In genomic region chr12:18634382-18634781, GRCh38 we compare ENCODE assay signal across 40 cellular contexts.
"Had no signal": no experiment of that assay in that cellular context is flagged by ENCODE, and none has a peak within 500 bp of the region (broad histone marks: within the 10 kb centered on the region; RNA-seq: fewer than 3 reads in every experiment).

No MANE protein-coding gene starts in this region.

- H3K4me1 ChIP-seq: adrenal gland, ascending aorta, body of pancreas, breast epithelium had no signal

- H3K4me3 ChIP-seq: adrenal gland, ascending aorta, body of pancreas, breast epithelium, cardiac muscle cell had no signal

- ATAC-seq: activated naive CD4-positive, alpha-beta T cell treated with anti-CD3 and anti-CD28 coated beads, Interleukin-2, amount 50 U/mL, for 72 hours; activated naive CD8-positive, alpha-beta T cell treated with anti-CD3 and anti-CD28 coated beads, Interleukin-2, amount 50 U/mL, for 24 hours; activated T-cell treated with anti-CD3 and anti-CD28 coated beads, Interleukin-2, amount 50 U/mL, for 4 hours; activated T-cell treated with anti-CD3 and anti-CD28 coated beads, Interleukin-2, amount 50 U/mL, for 72 hours; activated T-helper 17 cell treated with anti-CD3 and anti-CD28 coated beads, Interleukin-2, amount 50 U/mL, for 72 hours; body of pancreas had no signal

- H3K4me3 Mint-ChIP-seq: activated naive CD4-positive, alpha-beta T cell treated with anti-CD3 and anti-CD28 coated beads for 36 hours; activated naive CD4-positive, alpha-beta T cell treated with anti-CD3 and anti-CD28 coated beads, Interleukin-2, amount 10 ng/mL, durations not matched to agents 7 days and 5 days; activated naive CD4-positive, alpha-beta T cell treated with anti-CD3 and anti-CD28 coated beads, Interleukin-2, amount 50 U/mL, for 24 hours; activated naive CD8-positive, alpha-beta T cell; activated naive CD8-positive, alpha-beta T cell treated with anti-CD3 and anti-CD28 coated beads for 36 hours; activated naive CD8-positive, alpha-beta T cell treated with anti-CD3 and anti-CD28 coated beads, Interleukin-2, amount 10 ng/mL, durations not matched to agents 7 days and 5 days; activated naive CD8-positive, alpha-beta T cell treated with anti-CD3 and anti-CD28 coated beads, Interleukin-2, amount 50 U/mL, for 24 hours; activated T-cell treated with anti-CD3 and anti-CD28 coated beads, Interleukin-2, amount 50 U/mL, for 24 hours; activated T-cell treated with anti-CD3 and anti-CD28 coated beads, Interleukin-2, amount 50 U/mL, for 4 hours; activated T-cell treated with anti-CD3 and anti-CD28 coated beads, Interleukin-2, amount 50 U/mL, for 72 hours; activated T-helper 1 cell treated with anti-CD3 and anti-CD28 coated beads, Interleukin-12 subunit alpha, Interleukin-12 subunit beta, Interleukin-2, Interleukin-4 antibody, amounts not matched to agents 30 ng/mL and 10 ng/mL and 1 ng/mL, durations not matched to agents 14 hours and 24 hours and 36 hours; activated T-helper 17 cell treated with anti-CD3 and anti-CD28 coated beads, Interleukin-2, amount 50 U/mL, for 72 hours; brain; central memory CD8-positive, alpha-beta T cell had no signal

- H3K36me3 Mint-ChIP-seq: activated naive CD4-positive, alpha-beta T cell treated with anti-CD3 and anti-CD28 coated beads, Interleukin-2, amount 10 ng/mL, durations not matched to agents 7 days and 5 days; activated naive CD4-positive, alpha-beta T cell treated with anti-CD3 and anti-CD28 coated beads, Interleukin-2, amount 50 U/mL, for 24 hours; activated naive CD4-positive, alpha-beta T cell treated with anti-CD3 and anti-CD28 coated beads, Interleukin-2, amount 50 U/mL, for 72 hours; activated naive CD8-positive, alpha-beta T cell; activated naive CD8-positive, alpha-beta T cell treated with anti-CD3 and anti-CD28 coated beads for 36 hours; activated naive CD8-positive, alpha-beta T cell treated with anti-CD3 and anti-CD28 coated beads, Interleukin-2, amount 10 ng/mL, durations not matched to agents 7 days and 5 days; brain had no signal

- H3K27ac ChIP-seq: adrenal gland, ascending aorta, body of pancreas, brain microvascular endothelial cell, breast epithelium, cardiac muscle cell had no signal

- H3K27me3 ChIP-seq: adrenal gland, ascending aorta, body of pancreas, brain microvascular endothelial cell, breast epithelium, cardiac muscle cell had no signal

- H3K9me3 ChIP-seq: adrenal gland, ascending aorta, body of pancreas, breast epithelium had no signal

- H3K27ac Mint-ChIP-seq: activated naive CD4-positive, alpha-beta T cell treated with anti-CD3 and anti-CD28 coated beads for 36 hours; activated naive CD4-positive, alpha-beta T cell treated with anti-CD3 and anti-CD28 coated beads, Interleukin-2, amount 10 ng/mL, durations not matched to agents 7 days and 5 days; activated naive CD4-positive, alpha-beta T cell treated with anti-CD3 and anti-CD28 coated beads, Interleukin-2, amount 50 U/mL, for 24 hours; activated naive CD4-positive, alpha-beta T cell treated with anti-CD3 and anti-CD28 coated beads, Interleukin-2, amount 50 U/mL, for 72 hours; activated naive CD8-positive, alpha-beta T cell; activated naive CD8-positive, alpha-beta T cell treated with anti-CD3 and anti-CD28 coated beads for 36 hours; activated naive CD8-positive, alpha-beta T cell treated with anti-CD3 and anti-CD28 coated beads, Interleukin-2, amount 10 ng/mL, durations not matched to agents 7 days and 5 days; activated naive CD8-positive, alpha-beta T cell treated with anti-CD3 and anti-CD28 coated beads, Interleukin-2, amount 50 U/mL, for 24 hours; activated T-cell treated with anti-CD3 and anti-CD28 coated beads, Interleukin-2, amount 50 U/mL, for 24 hours; activated T-cell treated with anti-CD3 and anti-CD28 coated beads, Interleukin-2, amount 50 U/mL, for 72 hours; activated T-helper 17 cell treated with anti-CD3 and anti-CD28 coated beads, Interleukin-2, amount 50 U/mL, for 72 hours; activated T-helper 2 cell treated with anti-CD3 and anti-CD28 coated beads, Interferon-gamma antibody, Interleukin-2, Interleukin-4, amounts not matched to agents 10 μg/mL and 5 μg/mL and 100 μg/mL, durations not matched to agents 14 hours and 24 hours and 36 hours; brain had no signal

- H3K36me3 ChIP-seq: adrenal gland, ascending aorta, brain microvascular endothelial cell, breast epithelium, cardiac muscle cell had no signal

- H3K4me1 Mint-ChIP-seq: activated naive CD4-positive, alpha-beta T cell treated with anti-CD3 and anti-CD28 coated beads, Interleukin-2, amount 10 ng/mL, durations not matched to agents 7 days and 5 days; activated naive CD4-positive, alpha-beta T cell treated with anti-CD3 and anti-CD28 coated beads, Interleukin-2, amount 50 U/mL, for 24 hours; activated naive CD8-positive, alpha-beta T cell treated with anti-CD3 and anti-CD28 coated beads for 36 hours; activated naive CD8-positive, alpha-beta T cell treated with anti-CD3 and anti-CD28 coated beads, Interleukin-2, amount 10 ng/mL, durations not matched to agents 7 days and 5 days; activated naive CD8-positive, alpha-beta T cell treated with anti-CD3 and anti-CD28 coated beads, Interleukin-2, amount 50 U/mL, for 24 hours; activated T-helper 17 cell treated with anti-CD3 and anti-CD28 coated beads, Interleukin-2, amount 50 U/mL, for 72 hours; central memory CD8-positive, alpha-beta T cell had no signal

- H3K27me3 Mint-ChIP-seq: activated naive CD4-positive, alpha-beta T cell treated with anti-CD3 and anti-CD28 coated beads, Interleukin-2, amount 10 ng/mL, durations not matched to agents 7 days and 5 days; activated naive CD4-positive, alpha-beta T cell treated with anti-CD3 and anti-CD28 coated beads, Interleukin-2, amount 50 U/mL, for 24 hours; activated naive CD8-positive, alpha-beta T cell; activated naive CD8-positive, alpha-beta T cell treated with anti-CD3 and anti-CD28 coated beads for 36 hours; activated naive CD8-positive, alpha-beta T cell treated with anti-CD3 and anti-CD28 coated beads, Interleukin-2, amount 10 ng/mL, durations not matched to agents 7 days and 5 days; activated naive CD8-positive, alpha-beta T cell treated with anti-CD3 and anti-CD28 coated beads, Interleukin-2, amount 50 U/mL, for 24 hours; activated T-cell treated with anti-CD3 and anti-CD28 coated beads, Interleukin-2, amount 50 U/mL, for 24 hours; activated T-helper 17 cell treated with anti-CD3 and anti-CD28 coated beads, Interleukin-2, amount 50 U/mL, for 72 hours; central memory CD8-positive, alpha-beta T cell had no signal

- DNase-seq: activated effector memory CD4-positive, alpha-beta T cell treated with anti-CD3 and anti-CD28 coated beads, Interleukin-2, amount 50 U/mL, for 16 hours; activated effector memory CD4-positive, alpha-beta T cell treated with Interleukin-2 at 50 U/mL for 16 hours; activated gamma-delta T cell; activated gamma-delta T cell treated with Interleukin-2 at 50 U/mL for 16 hours; activated naive CD4-positive, alpha-beta T cell; activated naive CD4-positive, alpha-beta T cell treated with anti-CD3 and anti-CD28 coated beads for 36 hours; activated naive CD4-positive, alpha-beta T cell treated with anti-CD3 and anti-CD28 coated beads, Interleukin-2, amount 10 ng/mL, durations not matched to agents 7 days and 5 days; activated naive CD4-positive, alpha-beta T cell treated with anti-CD3 and anti-CD28 coated beads, Interleukin-2, amount 50 U/mL, for 16 hours; activated naive CD4-positive, alpha-beta T cell treated with Interleukin-2 at 50 U/mL for 16 hours; activated naive CD8-positive, alpha-beta T cell treated with anti-CD3 and anti-CD28 coated beads for 36 hours; activated naive CD8-positive, alpha-beta T cell treated with anti-CD3 and anti-CD28 coated beads, Interleukin-2, amount 10 ng/mL, durations not matched to agents 7 days and 5 days; activated naive CD8-positive, alpha-beta T cell treated with anti-CD3 and anti-CD28 coated beads, Interleukin-2, amount 50 U/mL, for 24 hours; activated T-cell treated with anti-CD3 and anti-CD28 coated beads for 4 hours; activated T-cell treated with anti-CD3 and anti-CD28 coated beads, Interleukin-2, amount 50 U/mL, for 1 hour; activated T-cell treated with anti-CD3 and anti-CD28 coated beads, Interleukin-2, amount 50 U/mL, for 24 hours; activated T-cell treated with anti-CD3 and anti-CD28 coated beads, Interleukin-2, amount 50 U/mL, for 4 hours; activated T-cell treated with anti-CD3 and anti-CD28 coated beads, Interleukin-2, amount 50 U/mL, for 48 hours; activated T-cell treated with anti-CD3 and anti-CD28 coated beads, Interleukin-2, amount 50 U/mL, for 72 hours; adrenal gland; amniotic stem cell; amygdala; anterior cingulate cortex; aorta; body of pancreas; brain microvascular endothelial cell; caudate nucleus; central memory CD4-positive, alpha-beta T cell; cerebellar nuclear complex had no signal

- FAIRE-seq: astrocyte had no signal

- H3K9me3 Mint-ChIP-seq: activated naive CD4-positive, alpha-beta T cell treated with anti-CD3 and anti-CD28 coated beads, Interleukin-2, amount 50 U/mL, for 24 hours; activated naive CD8-positive, alpha-beta T cell treated with anti-CD3 and anti-CD28 coated beads for 36 hours had no signal
